10 cellular contexts compared by ENCODE assay signal in the genomic region with DNA sequence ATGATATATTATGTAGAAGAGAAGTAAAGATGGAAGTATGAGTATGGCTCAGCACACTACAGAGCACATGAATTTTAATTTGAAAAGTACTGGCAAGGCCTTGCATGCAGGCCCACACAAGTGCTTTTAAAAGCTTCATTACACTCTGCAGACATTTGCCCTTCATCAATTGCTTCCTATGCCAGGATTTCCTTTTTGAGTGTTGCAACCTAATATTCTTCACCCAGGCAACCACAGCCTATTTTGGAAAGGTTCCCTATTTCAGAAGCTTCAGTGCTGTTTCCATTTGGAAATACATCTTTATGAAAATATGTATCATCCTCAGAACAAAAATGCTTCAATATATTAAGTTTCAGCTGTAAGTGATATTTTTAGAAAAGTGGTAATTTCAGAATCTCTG.
A peak's percentile ranks its signal among the peaks of the same experiment; 100 is the strongest.
DNase-seq lines count a peak whose midpoint lies in the region; ATAC-seq and TF ChIP-seq lines count a peak whose summit lies in the region.
"Had no signal": no experiment of that assay in that cellular context is flagged by ENCODE, and none has a peak within 500 bp of the region (broad histone marks: within the 10 kb centered on the region; RNA-seq: fewer than 3 reads in every experiment).

No MANE protein-coding gene starts in this region.

- intact Hi-C loops in IMR-90 (cut with micrococcal nuclease), result loop anchor here (10.0 kb wide), 2 partner anchors 129 to 159 kb away; a partner anchor contains a TSS

- H2AFZ ChIP-seq in IMR-90 (replicated peaks; ENCODE audit: low read length, poor library complexity), result no peak overlapping the region

- no peak overlapping the region for H2BK120ac ChIP-seq in IMR-90 (ENCODE audit: low read depth, low read length)

- TF ChIP-seq CTCF in AG10803 (conservative IDR thresholded peaks at IDR 0.05; ENCODE audit: low read length), result no peak
- no peak for TF ChIP-seq CTCF in IMR-90 (conservative IDR thresholded peaks at IDR 0.05; ENCODE audit: low read depth, low read length)

- H4K8ac ChIP-seq in IMR-90 (ENCODE audit: low read depth in 2 of 2, low read length in 2 of 2), result peak overlapping the region in 1 of 2 experiments; percentile 54; a peak in 1 of 4 replicates

- peaks cover 7% of the 10 kb centered on the region for H3K4me1 ChIP-seq in IMR-90 (ENCODE audit: control insufficient read depth, insufficient read depth, low read length)

- H3K18ac ChIP-seq in IMR-90 (ENCODE audit: low read depth, low read length), result no peak overlapping the region; the same call in 1 of the 2 replicates

- H2AK5ac ChIP-seq in IMR-90 (ENCODE audit: low read depth, low read length), result no peak overlapping the region

- CTCF ChIA-PET in IMR-90 (lab: Yijun Ruan, JAX), result interaction anchor here (1.0 to 2.1 kb wide), 2 partner anchors 22 to 38 kb away, joined by 3 to 15 read pairs; no protein-coding TSS in a partner anchor

- dilution Hi-C loops in IMR-90 (cut with HindIII; ENCODE audit: low sequenced_read_pairs, unreplicated experiment), result no loop called here

- no peak for TF ChIP-seq POLR2A in IMR-90 (IDR thresholded peaks at IDR 0.05; ENCODE audit: low read depth, low read length)

- no peak overlapping the region for H2BK15ac ChIP-seq in IMR-90 (ENCODE audit: low read depth, low read length)

- H3K9me1 ChIP-seq in IMR-90 (ENCODE audit: insufficient read depth, low read length), result 0 out of 2 replicates have a peak, but pooled peaks cover 2% of the 10 kb centered on the region

- POLR2A ChIA-PET in IMR-90 (lab: Charles Lee; ENCODE audit: unreplicated experiment), result no interaction called here

- no peaks in the 10 kb centered on the region for H3K27me3 ChIP-seq in IMR-90 (ENCODE audit: control insufficient read depth, insufficient read depth, low read length)

- no peak overlapping the region; the same call in 1 of the 2 replicates for H3K9ac ChIP-seq in IMR-90 (ENCODE audit: low read depth, low read length)

- H3K27ac ChIP-seq in IMR-90 (ENCODE audit: insufficient read depth, low read length), result no peak overlapping the region
- H3K27ac ChIP-seq: C4-2B had no signal

- H3K79me1 ChIP-seq in IMR-90 (ENCODE audit: low read depth in 1 of 2, low read length in 2 of 2), result peaks cover 6 to 29% of the 10 kb centered on the region in 2 experiments

- no peaks in the 10 kb centered on the region; the same call in 1 of the 2 replicates for H3K36me3 ChIP-seq in IMR-90 (ENCODE audit: control insufficient read depth, insufficient read depth, low read length)

- peak overlapping the region; percentile 30; the same call in 1 of the 2 replicates for H4K5ac ChIP-seq in IMR-90 (ENCODE audit: low read depth, low read length)

- no peak overlapping the region for H4K91ac ChIP-seq in IMR-90 (ENCODE audit: insufficient read depth, low read depth, low read length)

- no peak overlapping the region for H2AK9ac ChIP-seq in IMR-90 (replicated peaks; ENCODE audit: low read depth, low read length, poor library complexity)

- no peak overlapping the region for H3K23ac ChIP-seq in IMR-90 (ENCODE audit: low read depth, low read length)

- in situ Hi-C loops in IMR-90 (cut with MboI; ENCODE audit: low sequenced_read_pairs), result loop anchor here (10.0 kb wide), 1 partner anchor 129 kb away; no protein-coding TSS in a partner anchor

- no peak overlapping the region for H3K4me2 ChIP-seq in IMR-90 (ENCODE audit: low read depth, low read length)

- 0 out of 2 replicates have a peak overlapping the region, but pooled peaks have one; percentile 31 for H3K14ac ChIP-seq in IMR-90 (replicated peaks; ENCODE audit: low read depth, low read length)

- H4K20me1 ChIP-seq in IMR-90 (ENCODE audit: insufficient read depth, low read length), result no peaks in the 10 kb centered on the region

- no peak overlapping the region for H2BK5ac ChIP-seq in IMR-90 (ENCODE audit: low read depth, low read length, poor library complexity, severe bottlenecking)

- H3K4me3 ChIP-seq in AG10803 (ENCODE audit: low read length) (no peak overlapping the region), IMR-90 (ENCODE audit: insufficient read depth, low read depth, low read length) (no peak overlapping the region)

- no TSS peak for BruUV-seq in IMR-90 (replicated peaks; lab: Mats Ljungman, UMichigan)

- H3K9me3 ChIP-seq in IMR-90 (ENCODE audit: control insufficient read depth, insufficient read depth, low read length), result no peaks in the 10 kb centered on the region

- ATAC-seq in IMR-90 (ENCODE audit: low read depth), result no peak
- no peak for ATAC-seq in GM19035 (IDR thresholded peaks at IDR 0.05; ENCODE audit: unreplicated experiment)
- no peak for ATAC-seq in HG03135 (IDR thresholded peaks at IDR 0.05; ENCODE audit: unreplicated experiment)

- H2BK20ac ChIP-seq in IMR-90 (ENCODE audit: low read depth, low read length), result 0 out of 2 replicates have a peak overlapping the region, but pooled peaks have one; percentile 34

- H3K4ac ChIP-seq in IMR-90 (ENCODE audit: low read depth, low read length), result no peak overlapping the region

- TF ChIP-seq RAD21 in IMR-90 (IDR thresholded peaks at IDR 0.05; ENCODE audit: low read length), result no peak

- DNase-seq in AG10803 (ENCODE audit: low read depth), result peak; percentile 73
- DNase-seq in IMR-90, result peak; percentile 31
- DNase-seq in NOMO-1 treated with dmso at 0.1 percent for 144 hours (lab: John Stamatoyannopoulos, UW; ENCODE audit: unreplicated experiment), result peak; percentile 27
- peak; percentile 80 for DNase-seq in fibroblast of peridontal ligament (ENCODE audit: extremely low read depth)
- DNase-seq in iPS-NIHi7 (ENCODE audit: extremely low spot score), result no peak
- no peak for DNase-seq in RPMI8226
- DNase-seq: trophoblast cell had no signal

- H3K56ac ChIP-seq in IMR-90 (ENCODE audit: extremely low read depth, insufficient read depth, low read length), result no peak overlapping the region

TF ChIP-seq in IMR-90, 13 proteins besides CTCF, POLR2A, EP300 and RAD21:
- no peak for TF ChIP-seq MAZ (IDR thresholded peaks at IDR 0.05; ENCODE audit: borderline replicate concordance, low read depth, low read length)
- TF ChIP-seq MXI1 (IDR thresholded peaks at IDR 0.05; ENCODE audit: borderline replicate concordance, low read depth, low read length), result no peak
- no peak for TF ChIP-seq NFE2L2 (IDR thresholded peaks at IDR 0.05; ENCODE audit: low read depth, low read length)
- TF ChIP-seq, protein P1, sequence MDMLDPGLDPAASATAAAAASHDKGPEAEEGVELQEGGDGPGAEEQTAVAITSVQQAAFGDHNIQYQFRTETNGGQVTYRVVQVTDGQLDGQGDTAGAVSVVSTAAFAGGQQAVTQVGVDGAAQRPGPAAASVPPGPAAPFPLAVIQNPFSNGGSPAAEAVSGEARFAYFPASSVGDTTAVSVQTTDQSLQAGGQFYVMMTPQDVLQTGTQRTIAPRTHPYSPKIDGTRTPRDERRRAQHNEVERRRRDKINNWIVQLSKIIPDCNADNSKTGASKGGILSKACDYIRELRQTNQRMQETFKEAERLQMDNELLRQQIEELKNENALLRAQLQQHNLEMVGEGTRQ (IDR thresholded peaks at IDR 0.05; ENCODE audit: low read depth, low read length), result no peak
- TF ChIP-seq RFX5 (IDR thresholded peaks at IDR 0.05; ENCODE audit: low read depth, low read length), result no peak
- no peak for TF ChIP-seq SMC3 (IDR thresholded peaks at IDR 0.05; ENCODE audit: low read depth, low read length)
- no peak for TF ChIP-seq CEBPB (IDR thresholded peaks at IDR 0.05; ENCODE audit: low read depth, low read length)
- no peak for TF ChIP-seq MAFK (IDR thresholded peaks at IDR 0.05; ENCODE audit: low read depth, low read length)

Comparison
In these comparisons a context has a peak if more than half of its experiments do, and no peak if none do; other contexts are left out.
1. DNase-seq: peak in AG10803 (single experiment), IMR-90 (single experiment), NOMO-1 treated with dmso at 0.1 percent for 144 hours (single experiment) and fibroblast of peridontal ligament (single experiment); none in iPS-NIHi7 (single experiment) and RPMI8226 (single experiment).